In genomic region chr21:38358098-38358497, GRCh38 we compare ENCODE assay signal across 27 cellular contexts.
"Had no signal": no experiment of that assay in that cellular context is flagged by ENCODE, and none has a peak within 500 bp of the region (broad histone marks: within the 10 kb centered on the region; RNA-seq: fewer than 3 reads in every experiment).

No MANE protein-coding gene starts in this region.

- H3K27ac ChIP-seq: colonic mucosa, coronary artery, dorsolateral prefrontal cortex, epithelial cell of prostate, esophagus muscularis mucosa, esophagus squamous epithelium, foreskin keratinocyte, gastrocnemius medialis, gastroesophageal sphincter, heart left ventricle, heart right ventricle had no signal

- H3K4me1 ChIP-seq: colonic mucosa, gastrocnemius medialis, gastroesophageal sphincter had no signal

- H3K36me3 ChIP-seq: colonic mucosa, esophagus muscularis mucosa, esophagus squamous epithelium, gastrocnemius medialis, gastroesophageal sphincter, heart left ventricle, heart right ventricle had no signal

- ATAC-seq: effector memory CD8-positive, alpha-beta T cell; esophagus mucosa; foreskin keratinocyte; gastrocnemius medialis; gastroesophageal sphincter; heart left ventricle; heart right ventricle had no signal

- H3K9me3 ChIP-seq: colonic mucosa, esophagus muscularis mucosa, esophagus squamous epithelium, gastrocnemius medialis, gastroesophageal sphincter, heart left ventricle had no signal

- FAIRE-seq: colon, endometrium, endothelial cell of umbilical vein, frontal cortex had no signal

- DNase-seq: colonic mucosa; cortex of kidney; dermis blood vessel endothelial cell; dorsolateral prefrontal cortex; effector CD4-positive, alpha-beta T cell; effector CD8-positive, alpha-beta T cell; effector memory CD4-positive, alpha-beta T cell; effector memory CD8-positive, alpha-beta T cell; endodermal cell; erythroblast; esophagus squamous epithelium; foreskin fibroblast; foreskin keratinocyte; foreskin melanocyte; gastrocnemius medialis; glutamatergic neuron; heart left ventricle; heart right ventricle had no signal

- H3K4me3 ChIP-seq: colonic mucosa, coronary artery, dorsolateral prefrontal cortex, esophagus muscularis mucosa, esophagus squamous epithelium, gastrocnemius medialis, gastroesophageal sphincter, heart left ventricle, heart right ventricle had no signal

- H3K27me3 ChIP-seq: colonic mucosa, gastrocnemius medialis had no signal
